1 cellular context compared by ENCODE assay signal in genomic region chr4:69773443-69773842, GRCh38.
TF ChIP-seq lines count a peak whose summit lies in the region.

No MANE protein-coding gene starts in this region.

TF ChIP-seq in SK-N-SH, 30 proteins besides CTCF, POLR2A, EP300 and RAD21 (continued from another document):
- TF ChIP-seq ZBTB33 (IDR thresholded peaks at IDR 0.05; ENCODE audit: borderline replicate concordance, low read depth): no peak
- no peak for TF ChIP-seq SMC3 (IDR thresholded peaks at IDR 0.05; ENCODE audit: low read depth, low read length)
- TF ChIP-seq USF1 (IDR thresholded peaks at IDR 0.05; ENCODE audit: borderline replicate concordance, low read depth): no peak
- TF ChIP-seq GABPA (IDR thresholded peaks at IDR 0.05; ENCODE audit: low read depth): no peak
- no peak for TF ChIP-seq MXI1 (IDR thresholded peaks at IDR 0.05; ENCODE audit: low read depth, low read length)
- no peak for TF ChIP-seq REST (IDR thresholded peaks at IDR 0.05; ENCODE audit: low read depth, low read length)
- no peak for TF ChIP-seq MAX (IDR thresholded peaks at IDR 0.05; ENCODE audit: low read depth)
- no peak for TF ChIP-seq FOXJ3 (CRISPR knock-in tag; IDR thresholded peaks at IDR 0.05)
- no peak for TF ChIP-seq NRF1 (IDR thresholded peaks at IDR 0.05; ENCODE audit: low read depth, low read length)
- no peak for TF ChIP-seq ELF1 (IDR thresholded peaks at IDR 0.05)
- TF ChIP-seq IRF3 (IDR thresholded peaks at IDR 0.05; ENCODE audit: low read depth, low read length): no peak
- TF ChIP-seq MEF2A (IDR thresholded peaks at IDR 0.05; ENCODE audit: borderline replicate concordance, low read depth): no peak
- TF ChIP-seq RCOR1 (IDR thresholded peaks at IDR 0.05; ENCODE audit: low read length): no peak
- no peak for TF ChIP-seq TEAD4 (IDR thresholded peaks at IDR 0.05; ENCODE audit: borderline replicate concordance, insufficient read depth)
